In the genomic region with DNA sequence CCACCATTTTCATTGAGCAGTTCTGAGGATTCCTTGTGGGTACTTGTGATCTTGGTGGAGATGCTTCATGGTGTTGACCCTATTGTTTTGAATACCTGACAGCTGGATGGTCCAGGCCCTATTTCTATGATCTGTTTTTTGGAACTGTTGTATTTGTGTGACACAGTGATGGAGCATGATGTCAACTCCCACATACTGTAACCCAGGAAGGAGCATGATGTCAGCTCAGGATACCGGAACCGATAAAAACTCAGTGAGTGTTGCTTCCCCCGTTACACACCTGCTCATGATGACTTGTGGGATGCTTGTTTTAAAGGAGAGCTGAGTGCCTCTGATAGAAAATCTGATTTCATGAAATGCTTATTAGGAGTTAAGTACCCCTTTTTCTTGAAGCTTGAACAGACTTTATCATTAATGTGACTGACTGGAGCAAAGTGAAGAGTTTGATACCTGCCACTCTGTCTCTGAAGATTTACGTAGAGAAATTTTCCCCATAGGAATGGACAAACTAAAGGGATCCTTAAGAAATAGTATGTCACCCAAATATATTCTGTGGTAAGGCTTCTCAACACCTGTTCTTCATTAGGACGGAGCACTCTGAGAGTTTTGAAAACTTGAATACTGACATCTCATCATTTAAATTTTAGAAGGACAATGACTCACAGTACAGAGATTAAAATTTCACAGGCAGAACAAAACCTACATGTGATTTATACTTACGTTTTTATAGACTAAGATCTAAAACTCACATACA, we compare ENCODE assay signal across 9 cellular contexts. TPM values are rescaled to one million over a fixed set of nuclear protein-coding genes. Genes with fewer than 3 reads are reported as not detected.
A peak's percentile ranks its signal among the peaks of the same experiment; 100 is the strongest.
DNase-seq lines count a peak whose midpoint lies in the region; ATAC-seq, FAIRE-seq and TF ChIP-seq lines count a peak whose summit lies in the region.
"Had no signal": no experiment of that assay in that cellular context is flagged by ENCODE, and none has a peak within 500 bp of the region (broad histone marks: within the 10 kb centered on the region; RNA-seq: fewer than 3 reads in every experiment).

No MANE protein-coding gene starts in this region.

- 73 to 87% (median 81%) methylated on average over 6 of the region's 6 CpGs for WGBS in stomach, 5 donors

- peak overlapping the region; percentile 98 for H3K27ac Mint-ChIP-seq in activated naive CD8-positive, alpha-beta T cell treated with anti-CD3 and anti-CD28 coated beads for 36 hours

- H3K27me3 ChIP-seq in Peyer's patch = no peaks in the 10 kb centered on the region
- H3K27me3 ChIP-seq in stomach = no peaks in the 10 kb centered on the region

- TF ChIP-seq POLR2A in Peyer's patch (IDR thresholded peaks at IDR 0.05) (no peak), stomach (IDR thresholded peaks at IDR 0.05) (no peak), H54 (IDR thresholded peaks at IDR 0.05; ENCODE audit: low read depth, low read length) (no peak)

- H3K4me3 Mint-ChIP-seq in activated naive CD8-positive, alpha-beta T cell treated with anti-CD3 and anti-CD28 coated beads for 36 hours = peak overlapping the region; percentile 81

- H3K36me3 ChIP-seq in Peyer's patch = peaks cover 0 to 54% (median 3%) of the 10 kb centered on the region in 3 donors
- peaks cover 17 to 24% of the 10 kb centered on the region in 2 donors for H3K36me3 ChIP-seq in kidney (ENCODE audit: control insufficient read depth in 1 of 2, insufficient read depth in 2 of 2, low read length in 2 of 2)
- peaks cover 0 to 43% (median 41%) of the 10 kb centered on the region in 4 donors for H3K36me3 ChIP-seq in stomach

- TF ChIP-seq EP300 in stomach (IDR thresholded peaks at IDR 0.05) = no peak

- H3K9me3 ChIP-seq in Peyer's patch (no peaks in the 10 kb centered on the region), kidney (ENCODE audit: control insufficient read depth in 1 of 2, low read length in 2 of 2) (no peaks in the 10 kb centered on the region), stomach (no peaks in the 10 kb centered on the region)

- no peak for FAIRE-seq in kidney (lab: Jason Lieb, UNC)
- FAIRE-seq in H54 (lab: Jason Lieb, UNC) = no peak
- FAIRE-seq: TTC549 had no signal

- peaks cover 0 to 43% (median 17%) of the 10 kb centered on the region in 4 donors for H3K4me1 ChIP-seq in Peyer's patch
- peaks cover 48% of the 10 kb centered on the region in 2 donors for H3K4me1 ChIP-seq in kidney (ENCODE audit: control insufficient read depth in 1 of 2, insufficient read depth in 1 of 2, low read depth in 1 of 2, low read length in 2 of 2)
- peaks cover 54 to 88% (median 79%) of the 10 kb centered on the region in 4 donors for H3K4me1 ChIP-seq in stomach

- no peaks in the 10 kb centered on the region for H3K27me3 Mint-ChIP-seq in activated naive CD8-positive, alpha-beta T cell treated with anti-CD3 and anti-CD28 coated beads for 36 hours

- H3K4me1 Mint-ChIP-seq in activated naive CD8-positive, alpha-beta T cell treated with anti-CD3 and anti-CD28 coated beads for 36 hours = peaks cover 69% of the 10 kb centered on the region

- DNase-seq in Peyer's patch (no peak), kidney (no peak), stomach (no peak), H54 (ENCODE audit: insufficient read length, low spot score) (no peak)
- DNase-seq in activated naive CD8-positive, alpha-beta T cell treated with anti-CD3 and anti-CD28 coated beads for 36 hours = no peak
- DNase-seq: NCI-H1694 treated with DMSO at 0.1 percent for 48 hours had no signal

- TF ChIP-seq CTCF in Peyer's patch (IDR thresholded peaks at IDR 0.05) (no peak), kidney (IDR thresholded peaks at IDR 0.05; ENCODE audit: borderline replicate concordance, extremely low read depth, insufficient read depth) (no peak), stomach (IDR thresholded peaks at IDR 0.05) (no peak)

- ATAC-seq in GM21825 (IDR thresholded peaks at IDR 0.05; ENCODE audit: unreplicated experiment) = no peak
- ATAC-seq in GM19324 (IDR thresholded peaks at IDR 0.05; ENCODE audit: low FRiP score, unreplicated experiment) = no peak

- H3K9ac ChIP-seq in kidney (ENCODE audit: low read length in 2 of 2) = peak overlapping the region in 1 of 2 donors; percentile 8

- peaks cover 19% of the 10 kb centered on the region for H3K36me3 Mint-ChIP-seq in activated naive CD8-positive, alpha-beta T cell treated with anti-CD3 and anti-CD28 coated beads for 36 hours

- intact Hi-C loops in kidney (cut with DNase I) = no loop called here
- intact Hi-C loops in stomach (cut with DNase I; ENCODE audit: low total_unique reads) = no loop called here

- H3K9me3 Mint-ChIP-seq in activated naive CD8-positive, alpha-beta T cell treated with anti-CD3 and anti-CD28 coated beads for 36 hours = no peaks in the 10 kb centered on the region

- peak overlapping the region; percentile 82 to 85 (median 82) for H3K27ac ChIP-seq in Peyer's patch
- peak overlapping the region; percentile 57 to 93 for H3K27ac ChIP-seq in kidney (ENCODE audit: low read depth in 2 of 2, low read length in 2 of 2)
- peak overlapping the region; percentile 93 to 100 (median 97) for H3K27ac ChIP-seq in stomach

- H3K4me3 ChIP-seq in Peyer's patch (peak overlapping the region in 1 of 4 donors; percentile 22), kidney (ENCODE audit: low read length in 2 of 2) (no peak overlapping the region), stomach (peak overlapping the region in 2 of 4 donors; percentile 16 to 31)

RNA-seq across cellular contexts. Expression of a gene that starts 45.3 kb away (rescaled TPM):
- 100 to 1,000 TPM; 168 to 254 (median 184) TPM for total RNA-seq in Peyer's patch
- 10 to 100 TPM; 14.7 to 16.7 TPM for total RNA-seq in activated naive CD8-positive, alpha-beta T cell treated with anti-CD3 and anti-CD28 coated beads for 36 hours
- total RNA-seq in kidney = 113 TPM
- 8.6 TPM for polyA plus RNA-seq in kidney (ENCODE audit: insufficient read depth, low read depth, low replicate concordance)
- 100 to 1,000 TPM in 1 of 5 donors, 10 to 100 TPM in 4; 26.9 to 253 (median 64.3) TPM for total RNA-seq in stomach
- 10 to 100 TPM in 1 of 3 donors, 1 to 10 TPM in 2; 5.3 to 10.7 (median 9.5) TPM for polyA plus RNA-seq in stomach
